Comparison of ENCODE assay signal across 14 cellular contexts in the genomic region with DNA sequence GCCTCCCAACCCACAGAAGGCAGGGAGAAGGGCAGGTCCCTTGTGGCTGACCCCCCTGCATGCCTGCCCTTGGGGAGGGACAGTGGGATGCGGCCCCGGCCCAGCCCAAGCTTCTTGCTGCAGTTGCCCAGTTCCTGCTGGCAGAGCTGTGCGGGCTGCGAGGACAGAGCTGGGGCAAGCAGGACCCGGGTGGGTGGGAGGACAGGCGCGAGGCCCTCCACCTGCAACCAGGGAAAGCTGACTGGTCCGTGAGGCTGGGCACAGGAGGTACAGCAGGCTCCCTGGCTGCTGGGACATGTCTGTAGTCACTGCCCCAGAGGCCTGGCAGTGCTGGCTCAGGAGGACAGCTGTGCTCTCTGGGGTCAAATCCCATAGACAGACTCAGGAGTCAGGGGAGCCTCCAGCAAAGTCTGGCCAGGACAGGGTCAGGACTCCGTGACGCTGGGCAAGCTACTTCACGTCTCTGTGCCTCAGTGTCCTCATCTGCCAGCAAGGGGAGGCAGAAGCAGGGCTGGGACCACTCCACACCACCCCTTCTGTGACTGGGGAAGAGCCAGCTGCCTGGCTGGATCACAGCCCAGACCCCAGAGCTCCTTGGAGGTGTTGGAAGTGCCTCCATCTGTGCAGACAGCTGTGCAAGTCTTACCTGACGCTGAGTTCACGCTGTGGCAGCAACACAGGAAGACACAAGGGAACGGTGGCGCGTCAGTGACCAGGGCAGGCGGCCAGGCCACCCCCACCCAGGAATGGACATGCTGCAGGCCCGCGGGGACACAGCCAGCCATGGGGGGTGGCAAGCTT. TPM values are rescaled to one million over a fixed set of nuclear protein-coding genes. Genes with fewer than 3 reads are reported as not detected.
DNase-seq lines count a peak whose midpoint lies in the region; ATAC-seq and TF ChIP-seq lines count a peak whose summit lies in the region.
"Had no signal": no experiment of that assay in that cellular context is flagged by ENCODE, and none has a peak within 500 bp of the region (broad histone marks: within the 10 kb centered on the region; RNA-seq: fewer than 3 reads in every experiment).

No MANE protein-coding gene starts in this region.

- H3K4me3 Mint-ChIP-seq in activated T-helper 17 cell treated with anti-CD3 and anti-CD28 coated beads, Interleukin-2, amount 50 U/mL, for 72 hours: no peak overlapping the region
- H3K4me3 Mint-ChIP-seq: activated naive CD8-positive, alpha-beta T cell had no signal

- H3K36me3 Mint-ChIP-seq in activated T-helper 17 cell treated with anti-CD3 and anti-CD28 coated beads, Interleukin-2, amount 50 U/mL, for 72 hours (ENCODE audit: low read depth): peaks cover 25% of the 10 kb centered on the region
- H3K36me3 Mint-ChIP-seq: activated naive CD8-positive, alpha-beta T cell had no signal

- H3K27ac Mint-ChIP-seq in activated T-helper 17 cell treated with anti-CD3 and anti-CD28 coated beads, Interleukin-2, amount 50 U/mL, for 72 hours: no peak overlapping the region

- TF ChIP-seq CTCF in right atrium auricular region (IDR thresholded peaks at IDR 0.05): no peak

- ATAC-seq in activated T-helper 17 cell treated with anti-CD3 and anti-CD28 coated beads, Interleukin-2, amount 50 U/mL, for 72 hours (replicated peaks): no peak

- in situ Hi-C loops in GM18951 (cut with MboI; ENCODE audit: low sequenced_read_pairs, unreplicated experiment) (no loop called here), ACHN (cut with HindIII; ENCODE audit: low pct_ligation_motif_present, low pct_unique_long_range_greater_than_20kb, low sequenced_read_pairs) (no loop called here)

- H3K4me1 Mint-ChIP-seq in activated T-helper 17 cell treated with anti-CD3 and anti-CD28 coated beads, Interleukin-2, amount 50 U/mL, for 72 hours: peaks cover 12% of the 10 kb centered on the region

- H3K27ac ChIP-seq in right atrium auricular region (peak overlapping the region; percentile 62 to 98), skin epidermis (peak overlapping the region in 17 of 21 experiments; percentile 2 to 79 (median 62))

- DNase-seq in NCI-H524 (lab: John Stamatoyannopoulos, UW) (peak; percentile 76 to 84), right atrium auricular region (ENCODE audit: low spot score) (no peak), 8988T (no peak), ACHN (no peak), cerebellar nuclear complex (lab: John Stamatoyannopoulos, UW) (no peak)
- DNase-seq: NCI-H2029 treated with DMSO at 0.1 percent for 48 hours; NK-92 treated with Interleukin-12 subunit alpha and Interleukin-12 subunit beta, amount 100 ng/mL, for 24 hours; stimulated activated CD4-positive, alpha-beta T cell treated with anti-CD3 and anti-CD28 coated beads, Interleukin-1b, Interleukin-23, amount 100 ng/mL, for 48 hours; stimulated activated naive CD4-positive, alpha-beta T cell treated with Interleukin-2 at 50 U/mL for 16 hours had no signal

- peak; percentile 16 for TF ChIP-seq POLR2A in GM18951 (IDR thresholded peaks at IDR 0.05; ENCODE audit: extremely low read depth, insufficient read depth, insufficient read length)

- H3K4me3 ChIP-seq in right atrium auricular region (no peak overlapping the region), skin epidermis (no peak overlapping the region)
- H3K4me3 ChIP-seq: coronary artery had no signal

- no peaks in the 10 kb centered on the region for H3K9me3 Mint-ChIP-seq in activated T-helper 17 cell treated with anti-CD3 and anti-CD28 coated beads, Interleukin-2, amount 50 U/mL, for 72 hours

- no peaks in the 10 kb centered on the region for H3K27me3 Mint-ChIP-seq in activated T-helper 17 cell treated with anti-CD3 and anti-CD28 coated beads, Interleukin-2, amount 50 U/mL, for 72 hours
- H3K27me3 Mint-ChIP-seq: activated naive CD8-positive, alpha-beta T cell had no signal

- peaks cover 73% of the 10 kb centered on the region for H3K36me3 ChIP-seq in right atrium auricular region

- no peaks in the 10 kb centered on the region for H3K9me3 ChIP-seq in right atrium auricular region

- H3K4me1 ChIP-seq in right atrium auricular region: peaks cover 0 to 51% of the 10 kb centered on the region in 2 donors

- no peaks in the 10 kb centered on the region for H3K27me3 ChIP-seq in right atrium auricular region

RNA-seq across cellular contexts. Expression of a gene that starts 13.0 kb away (rescaled TPM):
- 10 to 100 TPM; 25.9 to 27.6 TPM for total RNA-seq in right atrium auricular region
- 10 to 100 TPM; 27.5 to 36.2 TPM for total RNA-seq in activated T-helper 17 cell treated with anti-CD3 and anti-CD28 coated beads, Interleukin-2, amount 50 U/mL, for 72 hours

RNA-seq across cellular contexts. Expression of a gene that starts 26.5 kb away (rescaled TPM):
- total RNA-seq in right atrium auricular region: 1 to 10 TPM; 7.0 to 8.3 TPM
- 10 to 100 TPM; 13.9 to 21.3 TPM for total RNA-seq in activated T-helper 17 cell treated with anti-CD3 and anti-CD28 coated beads, Interleukin-2, amount 50 U/mL, for 72 hours

RNA-seq across cellular contexts. Expression of a gene that starts 36.2 kb away (rescaled TPM):
- total RNA-seq in right atrium auricular region: 1 to 10 TPM; 3.1 to 3.7 TPM
- 10 to 100 TPM; 21.4 to 32.7 TPM for total RNA-seq in activated T-helper 17 cell treated with anti-CD3 and anti-CD28 coated beads, Interleukin-2, amount 50 U/mL, for 72 hours

RNA-seq across cellular contexts. Expression of a gene that starts 37.7 kb away (rescaled TPM):
- 10 to 100 TPM; 32.9 to 43.6 TPM for total RNA-seq in right atrium auricular region
- 10 to 100 TPM; 88.5 to 97.4 TPM for total RNA-seq in activated T-helper 17 cell treated with anti-CD3 and anti-CD28 coated beads, Interleukin-2, amount 50 U/mL, for 72 hours

RNA-seq across cellular contexts. Expression of a gene that starts 48.3 kb away (rescaled TPM):
- total RNA-seq in right atrium auricular region: 10 to 100 TPM; 41.2 to 43.8 TPM
- total RNA-seq in activated T-helper 17 cell treated with anti-CD3 and anti-CD28 coated beads, Interleukin-2, amount 50 U/mL, for 72 hours: 10 to 100 TPM; 46.8 to 53.4 TPM

Comparison
In these comparisons a context has a peak if more than half of its experiments do, and no peak if none do; other contexts are left out.
1. DNase-seq: peak in NCI-H524 (2 of 2); none in right atrium auricular region (single experiment), 8988T (single experiment), ACHN (single experiment) and cerebellar nuclear complex (0 of 2).
2. RNA of a gene that starts 36.2 kb away (total RNA-seq): 21.4 to 32.7 TPM in activated T-helper 17 cell treated with anti-CD3 and anti-CD28 coated beads, Interleukin-2, amount 50 U/mL, for 72 hours; 3.1 to 3.7 TPM in right atrium auricular region; every median in the first group is over 4 times any median in the second.